Comparison of ENCODE assay signal across 18 cellular contexts in genomic region chr2:100524331-100524730, GRCh38. TPM values are rescaled to one million over a fixed set of nuclear protein-coding genes. Genes with fewer than 3 reads are reported as not detected.
"Had no signal": no experiment of that assay in that cellular context is flagged by ENCODE, and none has a peak within 500 bp of the region (broad histone marks: within the 10 kb centered on the region; RNA-seq: fewer than 3 reads in every experiment).

No MANE protein-coding gene starts in this region.

- H3K4me3 ChIP-seq: pancreas, tibial artery, vagina had no signal

- H3K4me1 ChIP-seq: pancreas, tibial artery, vagina had no signal

- H3K36me3 Mint-ChIP-seq: mesothelial cell of epicardium; stimulated activated memory B cell treated with anti-CD40 and anti-IgM and Interleukin-4, amounts not matched to agents 10 μg/mL and 1 μg/mL and 100 μg/mL, for 72 hours had no signal

- H3K27ac ChIP-seq: epithelial cell of prostate, pancreas, tibial artery, vagina had no signal

- H3K27ac Mint-ChIP-seq: activated T-helper 1 cell treated with anti-CD3 and anti-CD28 coated beads, Interleukin-12 subunit alpha, Interleukin-12 subunit beta, Interleukin-2, Interleukin-4 antibody, amounts not matched to agents 30 ng/mL and 10 ng/mL and 1 ng/mL, durations not matched to agents 14 hours and 24 hours and 36 hours; mesothelial cell of epicardium; stimulated activated memory B cell treated with anti-CD40 and anti-IgM and Interleukin-4, amounts not matched to agents 10 μg/mL and 1 μg/mL and 100 μg/mL, for 72 hours; T-helper 2 cell treated with Interferon-gamma antibody and Interleukin-4, amounts not matched to agents 5 μg/mL and 100 μg/mL, for 36 hours had no signal

- H3K4me1 Mint-ChIP-seq: mesothelial cell of epicardium; neural crest cell; stimulated activated memory B cell treated with anti-CD40 and anti-IgM and Interleukin-4, amounts not matched to agents 10 μg/mL and 1 μg/mL and 100 μg/mL, for 72 hours had no signal

- H3K27me3 ChIP-seq: pancreas, tibial artery, vagina had no signal

- H3K36me3 ChIP-seq: pancreas, tibial artery, vagina had no signal

- DNase-seq: activated naive CD4-positive, alpha-beta T cell; anterior cingulate cortex; cerebellar nuclear complex; effector CD8-positive, alpha-beta T cell; glutamatergic neuron; kidney glomerular epithelial cell; left ventricle myocardium superior; pancreas; tibial artery had no signal

- H3K9me3 Mint-ChIP-seq: activated T-helper 1 cell treated with anti-CD3 and anti-CD28 coated beads, Interleukin-12 subunit alpha, Interleukin-12 subunit beta, Interleukin-2, Interleukin-4 antibody, amounts not matched to agents 30 ng/mL and 10 ng/mL and 1 ng/mL, durations not matched to agents 14 hours and 24 hours and 36 hours; stimulated activated memory B cell treated with anti-CD40 and anti-IgM and Interleukin-4, amounts not matched to agents 10 μg/mL and 1 μg/mL and 100 μg/mL, for 72 hours; T-helper 2 cell treated with Interferon-gamma antibody and Interleukin-4, amounts not matched to agents 5 μg/mL and 100 μg/mL, for 36 hours had no signal

- H3K9me3 ChIP-seq: pancreas, tibial artery, vagina had no signal

- H3K4me3 Mint-ChIP-seq: activated T-helper 1 cell treated with anti-CD3 and anti-CD28 coated beads, Interleukin-12 subunit alpha, Interleukin-12 subunit beta, Interleukin-2, Interleukin-4 antibody, amounts not matched to agents 30 ng/mL and 10 ng/mL and 1 ng/mL, durations not matched to agents 14 hours and 24 hours and 36 hours; mesothelial cell of epicardium; neural crest cell; stimulated activated memory B cell treated with anti-CD40 and anti-IgM and Interleukin-4, amounts not matched to agents 10 μg/mL and 1 μg/mL and 100 μg/mL, for 72 hours; T-helper 2 cell treated with Interferon-gamma antibody and Interleukin-4, amounts not matched to agents 5 μg/mL and 100 μg/mL, for 36 hours had no signal

RNA-seq across cellular contexts. Expression of gene NMS, which starts 54.0 kb away (rescaled TPM):
- total RNA-seq: activated CD8-positive, alpha-beta memory T cell treated with anti-CD3 and anti-CD28 coated beads for 36 hours; activated T-helper 1 cell treated with anti-CD3 and anti-CD28 coated beads, Interleukin-12 subunit alpha, Interleukin-12 subunit beta, Interleukin-2, Interleukin-4 antibody, amounts not matched to agents 30 ng/mL and 10 ng/mL and 1 ng/mL, durations not matched to agents 14 hours and 24 hours and 36 hours; left ventricle myocardium superior; mesothelial cell of epicardium; neural crest cell; pancreas; subcutaneous adipose tissue; vagina had no signal
- polyA plus RNA-seq: pancreas had no signal
